Comparison of ENCODE assay signal across 1 cellular context in genomic region chr5:56815657-56816545, GRCh38.
TF ChIP-seq lines count a peak whose summit lies in the region.

No MANE protein-coding gene starts in this region.

TF ChIP-seq in K562, 482 proteins besides CTCF, POLR2A, EP300 and RAD21 (continued from another document and continues in another):
- no peak for TF ChIP-seq ZNF318 (IDR thresholded peaks at IDR 0.05; ENCODE audit: borderline replicate concordance in 1 of 2, low read depth in 1 of 2)
- TF ChIP-seq ZBTB40 (IDR thresholded peaks at IDR 0.05): no peak
- no peak for TF ChIP-seq ZBTB40 (CRISPR knock-in tag; IDR thresholded peaks at IDR 0.05)
- no peak for TF ChIP-seq GABPB2 (CRISPR knock-in tag; conservative IDR thresholded peaks at IDR 0.05)
- no peak for TF ChIP-seq TRIM24 (IDR thresholded peaks at IDR 0.05)
- no peak for TF ChIP-seq ZNF586 (CRISPR knock-in tag; conservative IDR thresholded peaks at IDR 0.05)
- no peak for TF ChIP-seq HNRNPUL1 (IDR thresholded peaks at IDR 0.05; ENCODE audit: low read length)
- TF ChIP-seq NFRKB (IDR thresholded peaks at IDR 0.05; ENCODE audit: low read depth): no peak
- no peak for TF ChIP-seq ZSCAN29 (IDR thresholded peaks at IDR 0.05)
- no peak for TF ChIP-seq NCOR1 (IDR thresholded peaks at IDR 0.05)
- no peak for TF ChIP-seq PKNOX1 (IDR thresholded peaks at IDR 0.05)
- TF ChIP-seq ZNF609 (CRISPR knock-in tag; IDR thresholded peaks at IDR 0.05; ENCODE audit: borderline replicate concordance): no peak
- peak; percentile 4; the same call in 1 of the 2 replicates for TF ChIP-seq GABPB1 (CRISPR knock-in tag; IDR thresholded peaks at IDR 0.05)
- TF ChIP-seq NONO (IDR thresholded peaks at IDR 0.05; ENCODE audit: low read depth in 2 of 2, low read length in 1 of 2): peak in 1 of 2 experiments; percentile 45; a peak in 2 of 4 replicates
- peak; percentile 69 to 73; a peak in 3 of 4 replicates for TF ChIP-seq UBTF (IDR thresholded peaks at IDR 0.05; ENCODE audit: borderline replicate concordance in 1 of 2, low read depth in 2 of 2, low read length in 2 of 2)
- TF ChIP-seq ZNF668 (CRISPR knock-in tag; IDR thresholded peaks at IDR 0.05): no peak
- TF ChIP-seq CTBP1 (IDR thresholded peaks at IDR 0.05; ENCODE audit: borderline replicate concordance): peak; percentile 58; the same call in 1 of the 2 replicates
- TF ChIP-seq HCFC1 (IDR thresholded peaks at IDR 0.05; ENCODE audit: low read depth, low read length): no peak
- TF ChIP-seq SAP30 (IDR thresholded peaks at IDR 0.05; ENCODE audit: borderline replicate concordance, insufficient read depth, low read depth, low read length, poor library complexity, severe bottlenecking): peak; percentile 0
- TF ChIP-seq RBM14 (IDR thresholded peaks at IDR 0.05; ENCODE audit: borderline replicate concordance, insufficient read depth, low read depth, low read length): 0 out of 2 replicates have a peak, but pooled peaks have one; percentile 13
- TF ChIP-seq ZNF695 (CRISPR knock-in tag; IDR thresholded peaks at IDR 0.05): no peak
- TF ChIP-seq MYBL2 (IDR thresholded peaks at IDR 0.05; ENCODE audit: low read depth): no peak
- no peak for TF ChIP-seq MYBL2 (CRISPR knock-in tag; IDR thresholded peaks at IDR 0.05; ENCODE audit: borderline replicate concordance)
- no peak for TF ChIP-seq ZNF384 (IDR thresholded peaks at IDR 0.05; ENCODE audit: low read depth, low read length)
